In genomic region chr1:153655333-153655732, GRCh38 we compare ENCODE assay signal across 23 cellular contexts. TPM values are rescaled to one million over a fixed set of nuclear protein-coding genes. Genes with fewer than 3 reads are reported as not detected.
DNase-seq lines count a peak whose midpoint lies in the region; ATAC-seq and TF ChIP-seq lines count a peak whose summit lies in the region.
"Had no signal": no experiment of that assay in that cellular context is flagged by ENCODE, and none has a peak within 500 bp of the region (broad histone marks: within the 10 kb centered on the region; RNA-seq: fewer than 3 reads in every experiment).

No MANE protein-coding gene starts in this region.

- H2AFZ ChIP-seq in GM23338 (no peak overlapping the region), OCI-LY1 (ENCODE audit: low read length) (0 out of 2 replicates have a peak overlapping the region, but pooled peaks have one; percentile 53), trophoblast cell (ENCODE audit: insufficient read depth, low read length, poor library complexity) (no peak overlapping the region)

- no peak for TF ChIP-seq CTCF in Caco-2 (IDR thresholded peaks at IDR 0.05; ENCODE audit: insufficient read depth in 1 of 2, low read depth in 1 of 2, low read length in 1 of 2, severe bottlenecking in 1 of 2, unreplicated experiment in 1 of 2)
- TF ChIP-seq CTCF in GM23338 (conservative IDR thresholded peaks at IDR 0.05; ENCODE audit: low read depth in 2 of 2): no peak
- TF ChIP-seq CTCF in OCI-LY1 (IDR thresholded peaks at IDR 0.05; ENCODE audit: low read length): no peak

- H4K91ac ChIP-seq in trophoblast cell (ENCODE audit: low read depth, low read length): no peak overlapping the region

- H3K4me1 Mint-ChIP-seq in Caco-2 (ENCODE audit: low read depth, unreplicated experiment) (peaks cover 16% of the 10 kb centered on the region), GM23338 (peaks cover 7% of the 10 kb centered on the region)

- H3K9me3 ChIP-seq in Caco-2: no peaks in the 10 kb centered on the region
- no peaks in the 10 kb centered on the region for H3K9me3 ChIP-seq in OCI-LY1 (ENCODE audit: low read length)
- H3K9me3 ChIP-seq in trophoblast cell (ENCODE audit: insufficient read depth, low read depth, low read length): peaks cover 1% of the 10 kb centered on the region
- no peaks in the 10 kb centered on the region for H3K9me3 ChIP-seq in MG63
- H3K9me3 ChIP-seq: neutrophil, SJCRH30 had no signal

- H2BK12ac ChIP-seq in trophoblast cell (ENCODE audit: low read length): no peak overlapping the region

- H2BK120ac ChIP-seq in trophoblast cell (ENCODE audit: insufficient read depth, low read length, poor library complexity): no peak overlapping the region

- H3K27ac ChIP-seq in GM23338 (ENCODE audit: low read depth) (peak overlapping the region; percentile 72; the same call in 1 of the 2 replicates), OCI-LY1 (ENCODE audit: low read depth, low read length, poor library complexity, severe bottlenecking) (peak overlapping the region; percentile 10), trophoblast cell (ENCODE audit: low read depth, low read length) (no peak overlapping the region)
- H3K27ac ChIP-seq: neutrophil, SJCRH30 had no signal

- H3K18ac ChIP-seq in trophoblast cell (ENCODE audit: low read length): no peak overlapping the region

- H3K27me3 Mint-ChIP-seq in Caco-2 (ENCODE audit: insufficient read depth, unreplicated experiment): no peaks in the 10 kb centered on the region
- H3K27me3 Mint-ChIP-seq in GM23338 (ENCODE audit: insufficient read depth, low read depth, poor library complexity): peaks cover 7% of the 10 kb centered on the region
- H3K27me3 Mint-ChIP-seq: CD4-positive, CD25-positive, alpha-beta regulatory T cell; IgD-negative memory B cell; T-cell had no signal

- peaks cover 3% of the 10 kb centered on the region for H3K79me1 ChIP-seq in trophoblast cell (ENCODE audit: low read length)

- no peak overlapping the region for H3K23ac ChIP-seq in trophoblast cell (ENCODE audit: low read length)

- BruUV-seq in Caco-2 (replicated peaks; lab: Mats Ljungman, UMichigan): no TSS peak

- H3K9me2 ChIP-seq in GM23338 (ENCODE audit: insufficient read depth) (no peaks in the 10 kb centered on the region), OCI-LY1 (ENCODE audit: low read depth, low read length) (no peaks in the 10 kb centered on the region)

- H3K9ac ChIP-seq in OCI-LY1 (ENCODE audit: low read length) (no peak overlapping the region), trophoblast cell (ENCODE audit: low read length) (no peak overlapping the region)

- no peak overlapping the region for H3K4me3 Mint-ChIP-seq in Caco-2 (ENCODE audit: unreplicated experiment)
- H3K4me3 Mint-ChIP-seq in GM23338: no peak overlapping the region
- H3K4me3 Mint-ChIP-seq: stimulated activated effector memory CD8-positive, alpha-beta T cell treated with anti-CD3 and anti-CD28 coated beads, Interleukin-12 subunit alpha, Interleukin-12 subunit beta, amount 100 ng/mL, for 72 hours; T-cell had no signal

- CTCF ChIA-PET in Caco-2 (lab: Charles Lee): interaction anchor here (0.6 kb wide), 1 partner anchor 355 kb away, joined by 7 read pairs; no protein-coding TSS in a partner anchor

- no peak overlapping the region for H3K4ac ChIP-seq in trophoblast cell (ENCODE audit: low read depth, low read length)

- H3K79me2 ChIP-seq in GM23338 (replicated peaks; ENCODE audit: insufficient read depth) (peaks cover 13% of the 10 kb centered on the region), OCI-LY1 (ENCODE audit: insufficient read depth, low read length) (0 out of 2 replicates have a peak, but pooled peaks cover 7% of the 10 kb centered on the region), trophoblast cell (ENCODE audit: control insufficient read depth, insufficient read depth, low read length, poor library complexity) (peaks cover 3% of the 10 kb centered on the region)

- no peak overlapping the region for H3K14ac ChIP-seq in trophoblast cell (ENCODE audit: low read length)

- no peak overlapping the region for H3K4me2 ChIP-seq in GM23338
- H3K4me2 ChIP-seq in OCI-LY1 (ENCODE audit: low read length): no peak overlapping the region
- H3K4me2 ChIP-seq in trophoblast cell (ENCODE audit: low read length): no peak overlapping the region

- H3K27ac Mint-ChIP-seq in Caco-2 (ENCODE audit: unreplicated experiment) (peak overlapping the region; percentile 51), GM23338 (no peak overlapping the region)
- H3K27ac Mint-ChIP-seq: CD4-positive, CD25-positive, alpha-beta regulatory T cell; stimulated activated effector memory CD8-positive, alpha-beta T cell treated with anti-CD3 and anti-CD28 coated beads, Interleukin-12 subunit alpha, Interleukin-12 subunit beta, amount 100 ng/mL, for 72 hours had no signal

- peak; percentile 73 for DNase-seq in Caco-2
- no peak for DNase-seq in GM23338 (ENCODE audit: low spot score)
- peak; percentile 64 to 80 for DNase-seq in trophoblast cell
- DNase-seq in MG63: no peak
- no peak for DNase-seq in superior temporal gyrus (ENCODE audit: extremely low spot score)
- DNase-seq: activated CD4-positive, alpha-beta T cell treated with anti-CD3 and anti-CD28 coated beads, Interleukin-2, amount 50 U/mL, for 48 hours; activated CD4-positive, CD25-positive, alpha-beta regulatory T cell; CD4-positive, CD25-positive, alpha-beta regulatory T cell; cerebellar nuclear complex; NCI-H1417 treated with DMSO at 0.1 percent for 48 hours; NCI-H2227 treated with DMSO at 0.1 percent for 48 hours; NCI-H82; stimulated activated CD4-positive, alpha-beta T cell treated with anti-CD3 and anti-CD28 coated beads, Interleukin-2, amount 100 ng/mL, for 48 hours; T-cell had no signal

- ATAC-seq in GM23338: no peak
- no peak for ATAC-seq in GM19467 (IDR thresholded peaks at IDR 0.05; ENCODE audit: unreplicated experiment)
- ATAC-seq: Panc1; stimulated activated effector memory CD8-positive, alpha-beta T cell treated with anti-CD3 and anti-CD28 coated beads, Interleukin-12 subunit alpha, Interleukin-12 subunit beta, amount 100 ng/mL, for 72 hours; T-cell had no signal

- no CpG with 5 or more reads among the region's 3 CpGs for whole genome bisulfite sequencing in trophoblast cell (ENCODE audit: extremely low coverage, insufficient coverage, insufficient read length)

- H3K4me1 ChIP-seq in Caco-2 (peaks cover 33% of the 10 kb centered on the region), GM23338 (ENCODE audit: insufficient read depth) (peaks cover 8% of the 10 kb centered on the region), OCI-LY1 (ENCODE audit: insufficient read depth, low read length, severe bottlenecking) (peaks cover 24% of the 10 kb centered on the region), trophoblast cell (ENCODE audit: control insufficient read depth in 1 of 2, insufficient read depth in 2 of 2, low read length in 2 of 2) (peaks cover 3 to 4% of the 10 kb centered on the region in 2 experiments)
- H3K4me1 ChIP-seq: SJCRH30 had no signal

- H3K36me3 Mint-ChIP-seq in Caco-2 (ENCODE audit: insufficient read depth, unreplicated experiment) (peaks cover 14% of the 10 kb centered on the region), GM23338 (ENCODE audit: low read depth) (peaks cover 4% of the 10 kb centered on the region; the same call in 2 of the 3 replicates)
- H3K36me3 Mint-ChIP-seq: CD4-positive, CD25-positive, alpha-beta regulatory T cell; T-cell had no signal

- POLR2A ChIA-PET in Caco-2 (lab: Charles Lee): interaction anchor here (0.6 to 1.0 kb wide), 2 partner anchors 21 to 83 kb away, joined by 3 to 5 read pairs; partner anchors contain the start of gene CHTOP

- H3K27me3 ChIP-seq in Caco-2 (replicated peaks; ENCODE audit: control insufficient read depth, insufficient read depth, low read length): no peaks in the 10 kb centered on the region
- H3K27me3 ChIP-seq in GM23338 (ENCODE audit: insufficient read depth): no peaks in the 10 kb centered on the region
- no peaks in the 10 kb centered on the region for H3K27me3 ChIP-seq in OCI-LY1 (ENCODE audit: insufficient read depth, low read length)
- no peaks in the 10 kb centered on the region for H3K27me3 ChIP-seq in trophoblast cell (ENCODE audit: insufficient read depth, low read length)
- no peaks in the 10 kb centered on the region for H3K27me3 ChIP-seq in MG63
- H3K27me3 ChIP-seq: neutrophil, SJCRH30 had no signal

- H4K20me1 ChIP-seq in GM23338 (replicated peaks; ENCODE audit: insufficient read depth) (peaks cover 5% of the 10 kb centered on the region; the same call in 1 of the 2 replicates), OCI-LY1 (ENCODE audit: insufficient read depth, low read length) (no peaks in the 10 kb centered on the region)

- no peaks in the 10 kb centered on the region; the same call in 1 of the 2 replicates for H3K36me3 ChIP-seq in Caco-2 (ENCODE audit: control insufficient read depth, insufficient read depth, low read length)
- no peaks in the 10 kb centered on the region for H3K36me3 ChIP-seq in GM23338 (ENCODE audit: insufficient read depth)
- no peaks in the 10 kb centered on the region for H3K36me3 ChIP-seq in OCI-LY1 (ENCODE audit: insufficient read depth, low read length)
- peaks cover 2 to 3% of the 10 kb centered on the region in 2 experiments for H3K36me3 ChIP-seq in trophoblast cell (ENCODE audit: control insufficient read depth in 1 of 2, insufficient read depth in 2 of 2, low read length in 2 of 2)
- peaks cover 6% of the 10 kb centered on the region for H3K36me3 ChIP-seq in MG63
- H3K36me3 ChIP-seq: neutrophil, SJCRH30 had no signal

- H4K8ac ChIP-seq in trophoblast cell (ENCODE audit: low read depth, low read length): no peak overlapping the region

- H2AK5ac ChIP-seq in trophoblast cell (ENCODE audit: low read length): no peak overlapping the region

- H3K9me3 Mint-ChIP-seq in Caco-2 (ENCODE audit: unreplicated experiment): no peaks in the 10 kb centered on the region
- no peaks in the 10 kb centered on the region for H3K9me3 Mint-ChIP-seq in GM23338
- H3K9me3 Mint-ChIP-seq: CD4-positive, CD25-positive, alpha-beta regulatory T cell; IgD-negative memory B cell; stimulated activated effector memory CD8-positive, alpha-beta T cell treated with anti-CD3 and anti-CD28 coated beads, Interleukin-12 subunit alpha, Interleukin-12 subunit beta, amount 100 ng/mL, for 72 hours; T-cell had no signal

- H3F3A ChIP-seq in GM23338 (replicated peaks; ENCODE audit: low read depth): 0 out of 2 replicates have a peak, but pooled peaks cover 9% of the 10 kb centered on the region
- peaks cover 6% of the 10 kb centered on the region; the same call in 1 of the 2 replicates for H3F3A ChIP-seq in OCI-LY1 (ENCODE audit: insufficient read depth, low read length)

- no peak overlapping the region for H4K12ac ChIP-seq in trophoblast cell (ENCODE audit: low read depth, low read length)

- intact Hi-C loops in Caco-2 (cut with micrococcal nuclease; ENCODE audit: unreplicated experiment): no loop called here

- no peak overlapping the region for H2BK5ac ChIP-seq in trophoblast cell (ENCODE audit: low read depth, low read length, poor library complexity)

- H3K4me3 ChIP-seq in Caco-2 (ENCODE audit: low read depth, low read length) (no peak overlapping the region), GM23338 (no peak overlapping the region), OCI-LY1 (ENCODE audit: low read depth, low read length, poor library complexity, severe bottlenecking) (no peak overlapping the region), trophoblast cell (ENCODE audit: low read depth, low read length) (no peak overlapping the region), MG63 (no peak overlapping the region)
- H3K4me3 ChIP-seq: SJCRH30 had no signal

RNA-seq across cellular contexts. Expression of gene SNAPIN, which starts 3.2 kb away (rescaled TPM):
- total RNA-seq in Caco-2 (2022): 32.8 and 34.1 TPM in 2 replicates
- total RNA-seq in GM23338 (2014; rRNA removed; shearing (Covaris generic)): 25.6 and 28.1 TPM in 2 replicates
- 43.7 and 48.5 TPM in 2 replicates for polyA plus RNA-seq in GM23338 (2016; fragmentation: Nextera tagmentation; extraction: Ambion mirVana)
- polyA plus RNA-seq in trophoblast cell (2013): 29.2 and 31.4 TPM in 2 replicates
- 50.4 and 84.0 TPM in 2 replicates for total RNA-seq in MG63 (2014; rRNA removed; shearing (Covaris generic); ENCODE audit: low replicate concordance)

RNA-seq across cellular contexts. Expression of gene ILF2, which starts 15.5 kb away (rescaled TPM):
- total RNA-seq in Caco-2 (2022): 287 and 289 TPM in 2 replicates
- total RNA-seq in GM23338 (2014; rRNA removed; shearing (Covaris generic)): 314 and 337 TPM in 2 replicates
- polyA plus RNA-seq in GM23338 (2016; fragmentation: Nextera tagmentation; extraction: Ambion mirVana): 204 and 214 TPM in 2 replicates
- 244 and 253 TPM in 2 replicates for polyA plus RNA-seq in trophoblast cell (2013)
- 305 and 372 TPM in 2 replicates for total RNA-seq in MG63 (2014; rRNA removed; shearing (Covaris generic); ENCODE audit: low replicate concordance)

RNA-seq across cellular contexts. Expression of gene CHTOP, which starts 21.5 kb away (rescaled TPM):
- 85.1 and 90.6 TPM in 2 replicates for total RNA-seq in Caco-2 (2022)
- total RNA-seq in GM23338 (2014; rRNA removed; shearing (Covaris generic)): 68.9 and 73.4 TPM in 2 replicates
- polyA plus RNA-seq in GM23338 (2016; fragmentation: Nextera tagmentation; extraction: Ambion mirVana): 86.6 and 97.8 TPM in 2 replicates
- 72.8 and 73.0 TPM in 2 replicates for polyA plus RNA-seq in trophoblast cell (2013)
- total RNA-seq in MG63 (2014; rRNA removed; shearing (Covaris generic); ENCODE audit: low replicate concordance): 61.0 and 72.4 TPM in 2 replicates

RNA-seq across cellular contexts. Expression of gene NPR1, which starts 23.2 kb away (rescaled TPM):
- total RNA-seq in Caco-2 (2022): 1.4 and 2.0 TPM in 2 replicates
- 8.5 and 9.0 TPM in 2 replicates for total RNA-seq in GM23338 (2014; rRNA removed; shearing (Covaris generic))
- polyA plus RNA-seq in GM23338 (2016; fragmentation: Nextera tagmentation; extraction: Ambion mirVana): 3.3 and 3.7 TPM in 2 replicates
- polyA plus RNA-seq in trophoblast cell (2013): 0.14 and 0.16 TPM in 2 replicates
- 0.33 TPM in 1 of 2 replicates, not detected in the other for total RNA-seq in MG63 (2014; rRNA removed; shearing (Covaris generic); ENCODE audit: low replicate concordance)
- total RNA-seq: CD4-positive, CD25-positive, alpha-beta regulatory T cell; G401 had no signal
- polyA plus RNA-seq: CD4-positive, CD25-positive, alpha-beta regulatory T cell; IgD-negative memory B cell had no signal

RNA-seq across cellular contexts. Expression of gene S100A1, which starts 27.1 kb away (rescaled TPM):
- total RNA-seq in Caco-2 (2022): 12.6 and 18.1 TPM in 2 replicates
- total RNA-seq in GM23338 (2014; rRNA removed; shearing (Covaris generic)): 0.66 TPM in 1 of 2 replicates, not detected in the other
- 0.13 TPM in 1 of 2 replicates, not detected in the other for polyA plus RNA-seq in GM23338 (2016; fragmentation: Nextera tagmentation; extraction: Ambion mirVana)
- polyA plus RNA-seq in trophoblast cell (2013): 0.93 and 1.2 TPM in 2 replicates
- total RNA-seq in MG63 (2014; rRNA removed; shearing (Covaris generic); ENCODE audit: low replicate concordance): 0.99 TPM in 1 of 2 replicates, not detected in the other
- total RNA-seq: CD4-positive, CD25-positive, alpha-beta regulatory T cell; pulmonary artery endothelial cell; T-cell had no signal
- polyA plus RNA-seq: CD4-positive, CD25-positive, alpha-beta regulatory T cell; IgD-negative memory B cell had no signal

Comparison
In these comparisons a context has a peak if more than half of its experiments do, and no peak if none do; other contexts are left out.
1. DNase-seq: peak in Caco-2 (2 of 2) and trophoblast cell (2 of 2); none in GM23338 (single experiment), MG63 (single experiment) and superior temporal gyrus (single experiment).